Comparison of ENCODE assay signal across 8 cellular contexts in the genomic region with DNA sequence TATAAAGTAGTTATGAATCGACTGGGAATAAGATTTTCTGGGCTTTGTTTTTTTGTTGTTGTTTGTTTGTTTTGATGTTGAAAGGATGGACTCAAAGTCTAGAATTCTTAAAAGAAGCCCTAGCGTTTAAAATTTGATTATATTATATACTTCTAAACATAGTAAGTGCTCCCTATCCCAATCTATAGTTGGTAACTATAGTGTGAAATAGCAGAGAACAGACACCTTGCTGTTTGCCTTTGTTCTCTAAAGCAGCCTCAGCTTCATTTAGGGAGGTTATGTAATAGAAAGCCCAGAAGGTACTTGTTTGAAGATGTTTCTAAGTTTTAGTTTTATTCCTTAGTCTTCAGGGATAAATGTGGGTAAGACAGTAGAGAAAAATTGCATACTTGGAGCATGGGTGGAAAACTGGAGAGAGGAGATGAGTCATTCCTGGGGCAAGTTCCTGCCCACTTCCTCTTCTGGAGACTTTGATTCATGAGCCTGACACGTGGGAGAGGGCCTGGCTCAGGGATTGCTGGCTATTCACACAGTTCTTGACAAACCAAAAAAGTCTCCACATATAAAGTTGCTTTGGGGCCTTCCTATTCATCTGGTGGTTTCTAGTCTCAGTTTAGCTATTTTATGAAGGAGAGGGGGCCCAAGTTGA.
DNase-seq lines count a peak whose midpoint lies in the region; ATAC-seq and TF ChIP-seq lines count a peak whose summit lies in the region.

No MANE protein-coding gene starts in this region.

- no peaks in the 10 kb centered on the region for H3K9me3 ChIP-seq in osteoblast (ENCODE audit: low read depth, low read length)

- no peaks in the 10 kb centered on the region for H4K20me1 ChIP-seq in osteoblast (ENCODE audit: insufficient read depth, low read length)

- H3K36me3 ChIP-seq in osteoblast (ENCODE audit: insufficient read depth, low read length): peaks cover 42% of the 10 kb centered on the region
- no peaks in the 10 kb centered on the region; the same call in 1 of the 2 replicates for H3K36me3 ChIP-seq in H7 (replicated peaks; ENCODE audit: control insufficient read depth, insufficient read depth, low read length)

- peaks cover 34% of the 10 kb centered on the region for H3K79me2 ChIP-seq in osteoblast (ENCODE audit: insufficient read depth, low read length)

- peak overlapping the region; percentile 72 for H3K27ac ChIP-seq in osteoblast (ENCODE audit: low read depth, low read length)

- DNase-seq in activated T-cell treated with anti-CD3 and anti-CD28 coated beads for 48 hours (ENCODE audit: low read depth) (peak; percentile 13), activated T-cell treated with anti-CD3 and anti-CD28 coated beads for 4 hours (no peak), SHP77 treated with DMSO at 0.1 percent for 48 hours (lab: John Stamatoyannopoulos, UW) (peak; percentile 30), fibroblast of pulmonary artery (ENCODE audit: low read depth) (peak; percentile 92), osteoblast (ENCODE audit: insufficient read length, low spot score, missing footprints) (no peak), H7 (no peak), NCI-H187 treated with DMSO at 0.1 percent for 48 hours (lab: John Stamatoyannopoulos, UW) (no peak)

- H3K4me1 ChIP-seq in osteoblast (ENCODE audit: insufficient read depth, low read length): peaks cover 31% of the 10 kb centered on the region

- peak overlapping the region; percentile 69 for H3K4me2 ChIP-seq in osteoblast (ENCODE audit: insufficient read depth, low read length)

- H3K27me3 ChIP-seq in osteoblast (ENCODE audit: insufficient read depth, low read length): no peaks in the 10 kb centered on the region
- no peaks in the 10 kb centered on the region for H3K27me3 ChIP-seq in H7 (ENCODE audit: control insufficient read depth, insufficient read depth, low read length)

- TF ChIP-seq CTCF in fibroblast of pulmonary artery (IDR thresholded peaks at IDR 0.05; ENCODE audit: low read length, missing control alignments) (no peak), osteoblast (IDR thresholded peaks at IDR 0.05; ENCODE audit: extremely low read depth, low read depth, low read length) (no peak)

- no peak overlapping the region for H2AFZ ChIP-seq in osteoblast (ENCODE audit: low read length)

- H3K4me3 ChIP-seq in fibroblast of pulmonary artery (replicated peaks; ENCODE audit: low read depth, low read length) (no peak overlapping the region), osteoblast (ENCODE audit: insufficient read depth, low read length) (no peak overlapping the region), H7 (ENCODE audit: insufficient read depth, low read depth, low read length) (no peak overlapping the region)

- peak; percentile 66 for ATAC-seq in HG03108 (IDR thresholded peaks at IDR 0.05; ENCODE audit: unreplicated experiment)

Comparison
In these comparisons a context has a peak if more than half of its experiments do, and no peak if none do; other contexts are left out.
1. DNase-seq: peak in activated T-cell treated with anti-CD3 and anti-CD28 coated beads for 48 hours (single experiment), SHP77 treated with DMSO at 0.1 percent for 48 hours (single experiment) and fibroblast of pulmonary artery (single experiment); none in activated T-cell treated with anti-CD3 and anti-CD28 coated beads for 4 hours (single experiment), osteoblast (single experiment), H7 (single experiment) and NCI-H187 treated with DMSO at 0.1 percent for 48 hours (single experiment).